28 cellular contexts compared by ENCODE assay signal in genomic region chr10:12769326-12770044, GRCh38.
DNase-seq lines count a peak whose midpoint lies in the region; ATAC-seq and TF ChIP-seq lines count a peak whose summit lies in the region.
"Had no signal": no experiment of that assay in that cellular context is flagged by ENCODE, and none has a peak within 500 bp of the region (broad histone marks: within the 10 kb centered on the region; RNA-seq: fewer than 3 reads in every experiment).

No MANE protein-coding gene starts in this region.

- intact Hi-C loops in adrenal gland (cut with DNase I): no loop called here
- intact Hi-C loops in testis (cut with DNase I; ENCODE audit: low total_unique reads): no loop called here
- intact Hi-C loops in natural killer cell (cut with micrococcal nuclease): no loop called here

- no peaks in the 10 kb centered on the region for H3K27me3 ChIP-seq in adrenal gland
- H3K27me3 ChIP-seq in testis: no peaks in the 10 kb centered on the region
- H3K27me3 ChIP-seq: MG63, SJSA1 had no signal

- 43 to 52% (median 51%) methylated on average over 14 of the region's 14 CpGs for WGBS in adrenal gland, 4 donors
- WGBS in testis, 2 donors: 48 to 62% methylated on average over 14 of the region's 14 CpGs

- H3K4me3 ChIP-seq in adrenal gland (no peak overlapping the region), testis (no peak overlapping the region)
- H3K4me3 ChIP-seq: GM12878, MG63, SJSA1 had no signal

- peak overlapping the region in 2 of 5 experiments; percentile 5 to 51 for H3K4me3 Mint-ChIP-seq in brain
- H3K4me3 Mint-ChIP-seq in nephron: no peak overlapping the region
- H3K4me3 Mint-ChIP-seq in natural killer cell: no peak overlapping the region
- H3K4me3 Mint-ChIP-seq: B cell; CD8-positive, alpha-beta T cell had no signal

- peaks cover 10 to 13% of the 10 kb centered on the region in 2 donors for H3K4me1 ChIP-seq in adrenal gland (replicated peaks in 1 of 2)
- H3K4me1 ChIP-seq in testis: peaks cover 21% of the 10 kb centered on the region

- H3K4me1 Mint-ChIP-seq in brain (peaks cover 57% of the 10 kb centered on the region), nephron (peaks cover 39% of the 10 kb centered on the region), natural killer cell (peaks cover 0 to 14% of the 10 kb centered on the region in 2 donors)

- TF ChIP-seq POLR2A in adrenal gland (IDR thresholded peaks at IDR 0.05) (no peak), testis (IDR thresholded peaks at IDR 0.05) (no peak)

- TF ChIP-seq CTCF in adrenal gland (IDR thresholded peaks at IDR 0.05): no peak
- TF ChIP-seq CTCF in brain (conservative IDR thresholded peaks at IDR 0.05): no peak
- TF ChIP-seq CTCF in nephron (IDR thresholded peaks at IDR 0.05; ENCODE audit: unreplicated experiment in 3 of 3): no peak
- no peak for TF ChIP-seq CTCF in testis (IDR thresholded peaks at IDR 0.05)
- TF ChIP-seq CTCF in natural killer cell (IDR thresholded peaks at IDR 0.05): no peak

- H3K27me3 Mint-ChIP-seq in brain (no peaks in the 10 kb centered on the region), nephron (ENCODE audit: low read depth) (peaks cover 6% of the 10 kb centered on the region), natural killer cell (ENCODE audit: low read depth in 2 of 2) (no peaks in the 10 kb centered on the region)
- H3K27me3 Mint-ChIP-seq: B cell had no signal

- H3K9me3 Mint-ChIP-seq in brain: no peaks in the 10 kb centered on the region
- no peaks in the 10 kb centered on the region for H3K9me3 Mint-ChIP-seq in nephron
- H3K9me3 Mint-ChIP-seq in natural killer cell: no peaks in the 10 kb centered on the region
- H3K9me3 Mint-ChIP-seq: CD8-positive, alpha-beta T cell had no signal

- H3K27ac Mint-ChIP-seq in brain (peak overlapping the region in 4 of 5 experiments; percentile 31 to 95 (median 82)), nephron (peak overlapping the region in 2 of 3 experiments; percentile 60 to 72), natural killer cell (no peak overlapping the region)
- H3K27ac Mint-ChIP-seq: B cell; CD8-positive, alpha-beta T cell had no signal

- H3K36me3 ChIP-seq in adrenal gland (replicated peaks in 1 of 2): no peaks in the 10 kb centered on the region
- no peaks in the 10 kb centered on the region for H3K36me3 ChIP-seq in testis (ENCODE audit: low read depth, missing control alignments)
- H3K36me3 ChIP-seq: SJSA1 had no signal

- ATAC-seq in natural killer cell (no peak), HG03460 (IDR thresholded peaks at IDR 0.05; ENCODE audit: unreplicated experiment) (no peak)
- ATAC-seq: CD8-positive, alpha-beta T cell; GM12878 had no signal

- DNase-seq in adrenal gland: peak; percentile 25 to 65 (median 53)
- peak; percentile 47 for DNase-seq in testis
- no peak for DNase-seq in natural killer cell
- no peak for DNase-seq in Ammon's horn (ENCODE audit: low spot score)
- DNase-seq: Caco-2; CD8-positive, alpha-beta T cell; DMS79; EL; GDM1; GOT3; HCEC 1CT; KG1; MG63; NCI-H1417; NCI-H1694; NCI-H2029 treated with DMSO at 0.1 percent for 48 hours; NCI-H226; NCI-H510A; NCI-H69; Right ventricle myocardium superior; RPMI8226 had no signal

- H3K27ac ChIP-seq in adrenal gland (no peak overlapping the region), testis (no peak overlapping the region)
- H3K27ac ChIP-seq: C4-2B, SJSA1 had no signal

- H3K9me3 ChIP-seq in adrenal gland (replicated peaks in 1 of 3) (no peaks in the 10 kb centered on the region), testis (no peaks in the 10 kb centered on the region)
- H3K9me3 ChIP-seq: Caco-2, MG63, SJSA1 had no signal

- H3K36me3 Mint-ChIP-seq in brain (peaks cover 26% of the 10 kb centered on the region), nephron (ENCODE audit: low read depth) (peaks cover 4% of the 10 kb centered on the region), natural killer cell (peaks cover 13% of the 10 kb centered on the region)

Comparison
In these comparisons a context has a peak if more than half of its experiments do, and no peak if none do; other contexts are left out.
1. DNase-seq: peak in adrenal gland (7 of 7) and testis (single experiment); none in natural killer cell (single experiment) and Ammon's horn (single experiment).
2. H3K27ac Mint-ChIP-seq: peak in brain (4 of 5) and nephron (2 of 3); none in natural killer cell (0 of 2).